Comparison of ENCODE assay signal across 6 cellular contexts in genomic region chr22:19143967-19144400, GRCh38. TPM values are rescaled to one million over a fixed set of nuclear protein-coding genes. Genes with fewer than 3 reads are reported as not detected.
A peak's percentile ranks its signal among the peaks of the same experiment; 100 is the strongest.
DNase-seq lines count a peak whose midpoint lies in the region; ATAC-seq and TF ChIP-seq lines count a peak whose summit lies in the region.

No MANE protein-coding gene starts in this region.

- H3K36me3 Mint-ChIP-seq in glutamatergic neuron (ENCODE audit: unreplicated experiment), result peaks cover 5% of the 10 kb centered on the region

- peak overlapping the region; percentile 60 for H3K27ac Mint-ChIP-seq in glutamatergic neuron (ENCODE audit: unreplicated experiment)

- H3K27ac ChIP-seq in subcutaneous abdominal adipose tissue (ENCODE audit: low read depth, low read length), result peak overlapping the region; percentile 80

- peaks cover 0 to 36% (median 35%) of the 10 kb centered on the region in 5 donors for H3K36me3 ChIP-seq in subcutaneous abdominal adipose tissue (ENCODE audit: control insufficient read depth in 5 of 5, insufficient read depth in 5 of 5, low read length in 5 of 5)

- H3K4me3 ChIP-seq in subcutaneous abdominal adipose tissue (ENCODE audit: low read depth in 1 of 5, low read length in 5 of 5), result peak overlapping the region; percentile 83 to 96 (median 85)

- peaks cover 10 to 19% (median 18%) of the 10 kb centered on the region in 5 donors for H3K27me3 ChIP-seq in subcutaneous abdominal adipose tissue (ENCODE audit: control insufficient read depth in 5 of 5, insufficient read depth in 4 of 5, low read length in 5 of 5)

- peaks cover 12% of the 10 kb centered on the region for H3K9me3 Mint-ChIP-seq in glutamatergic neuron (ENCODE audit: unreplicated experiment)

- ATAC-seq in GM18907 (IDR thresholded peaks at IDR 0.05; ENCODE audit: unreplicated experiment) (peak; percentile 2), SK-N-SH treated with all-trans-retinoic acid at 6 μM for 48 hours (peak; percentile 24; the same call in 2 of the 3 replicates), HG03571 (IDR thresholded peaks at IDR 0.05; ENCODE audit: unreplicated experiment) (no peak)

- peak overlapping the region; percentile 73 to 95 (median 84) for H3K9ac ChIP-seq in subcutaneous abdominal adipose tissue (ENCODE audit: low read length in 5 of 5)

- peaks cover 8% of the 10 kb centered on the region for H3K27me3 Mint-ChIP-seq in glutamatergic neuron (ENCODE audit: unreplicated experiment)

- peaks cover 12% of the 10 kb centered on the region for H3K4me1 Mint-ChIP-seq in glutamatergic neuron (ENCODE audit: low read depth, unreplicated experiment)

- no peaks in the 10 kb centered on the region for H3K9me3 ChIP-seq in subcutaneous abdominal adipose tissue (ENCODE audit: control insufficient read depth in 5 of 5, low read length in 5 of 5)

- TF ChIP-seq CTCF in glutamatergic neuron (IDR thresholded peaks at IDR 0.05; ENCODE audit: partially characterized antibody, unreplicated experiment), result no peak

- DNase-seq in glutamatergic neuron (no peak), SW 1271 (lab: John Stamatoyannopoulos, UW) (no peak)

- peaks cover 5 to 15% (median 13%) of the 10 kb centered on the region in 5 donors for H3K4me1 ChIP-seq in subcutaneous abdominal adipose tissue (ENCODE audit: control insufficient read depth in 5 of 5, insufficient read depth in 5 of 5, low read length in 5 of 5)

- peak overlapping the region; percentile 100 for H3K4me3 Mint-ChIP-seq in glutamatergic neuron (ENCODE audit: unreplicated experiment)

TF ChIP-seq in SK-N-SH treated with all-trans-retinoic acid at 6 μM for 48 hours, 23 proteins besides CTCF, POLR2A, EP300 and RAD21:
- TF ChIP-seq POU6F1 (CRISPR knock-in tag; IDR thresholded peaks at IDR 0.05; ENCODE audit: borderline replicate concordance, low read depth) (no peak), CSRNP3 (CRISPR knock-in tag; IDR thresholded peaks at IDR 0.05) (no peak), TCF4 (CRISPR knock-in tag; IDR thresholded peaks at IDR 0.05; ENCODE audit: borderline replicate concordance) (no peak), CREB5 (CRISPR knock-in tag; IDR thresholded peaks at IDR 0.05; ENCODE audit: low read depth) (no peak), SNAI2 (CRISPR knock-in tag; IDR thresholded peaks at IDR 0.05) (no peak), BACH2 (CRISPR knock-in tag; IDR thresholded peaks at IDR 0.05; ENCODE audit: borderline replicate concordance) (no peak), ZNF70 (CRISPR knock-in tag; IDR thresholded peaks at IDR 0.05) (no peak), OSR1 (CRISPR knock-in tag; IDR thresholded peaks at IDR 0.05) (no peak), ESRRG (CRISPR knock-in tag; IDR thresholded peaks at IDR 0.05) (no peak), ZFP3 (CRISPR knock-in tag; IDR thresholded peaks at IDR 0.05) (no peak)
TF ChIP-seq in SK-N-SH treated with all-trans-retinoic acid at 6 μM for 48 hours: peak in this region for 0.

RNA-seq across cellular contexts. Expression of gene ESS2, which starts 0.5 kb away (rescaled TPM):
- 20.4 TPM for total RNA-seq in glutamatergic neuron (ENCODE audit: unreplicated experiment)

RNA-seq across cellular contexts. Expression of gene GSC2, which starts 6.1 kb away (rescaled TPM):
- not detected for total RNA-seq in glutamatergic neuron (ENCODE audit: unreplicated experiment)

RNA-seq across cellular contexts. Expression of gene TSSK2, which starts 12.9 kb away (rescaled TPM):
- total RNA-seq in glutamatergic neuron (ENCODE audit: unreplicated experiment), result not detected

RNA-seq across cellular contexts. Expression of gene DGCR2, which starts 21.8 kb away (rescaled TPM):
- total RNA-seq in glutamatergic neuron (ENCODE audit: unreplicated experiment), result 68.7 TPM

RNA-seq across cellular contexts. Expression of gene SLC25A1, which starts 34.6 kb away (rescaled TPM):
- total RNA-seq in glutamatergic neuron (ENCODE audit: unreplicated experiment), result 54.8 TPM
